In genomic region chr1:2684878-2685277, GRCh38 we compare ENCODE assay signal across 2 cellular contexts. TPM values are rescaled to one million over a fixed set of nuclear protein-coding genes. Genes with fewer than 3 reads are reported as not detected.
"Had no signal": no experiment of that assay in that cellular context is flagged by ENCODE, and none has a peak within 500 bp of the region (broad histone marks: within the 10 kb centered on the region; RNA-seq: fewer than 3 reads in every experiment).

No MANE protein-coding gene starts in this region.

RNA-seq across cellular contexts. Expression of gene MMEL1, which starts 52.1 kb away (rescaled TPM):
- total RNA-seq: HepG2, SK-MEL-5 had no signal
